ENCODE assay signal across 8 cellular contexts in genomic region chr16:10981697-10982216, GRCh38. TPM values are rescaled to one million over a fixed set of nuclear protein-coding genes. Genes with fewer than 3 reads are reported as not detected.
DNase-seq lines count a peak whose midpoint lies in the region; ATAC-seq and TF ChIP-seq lines count a peak whose summit lies in the region.

No MANE protein-coding gene starts in this region.

- H3K27ac Mint-ChIP-seq in activated CD8-positive, alpha-beta memory T cell treated with anti-CD3 and anti-CD28 coated beads, Interleukin-2, amount 10 ng/mL, durations not matched to agents 7 days and 5 days: peak overlapping the region; percentile 81
- H3K27ac Mint-ChIP-seq in activated CD4-positive, alpha-beta memory T cell treated with anti-CD3 and anti-CD28 coated beads for 36 hours: peak overlapping the region; percentile 87
- no peak overlapping the region for H3K27ac Mint-ChIP-seq in CD14-positive monocyte

- peaks cover 2% of the 10 kb centered on the region for H3K4me1 ChIP-seq in mucosa of descending colon (ENCODE audit: low read depth)

- intact Hi-C loops in activated CD4-positive, alpha-beta memory T cell treated with anti-CD3 and anti-CD28 coated beads for 36 hours (cut with micrococcal nuclease): no loop called here
- intact Hi-C loops in mucosa of descending colon (cut with DNase I, micrococcal nuclease) (loop anchor here in 1 of 2 donors (10.0 kb wide), 1 partner anchor 153 kb away; no protein-coding TSS in a partner anchor), CD14-positive monocyte (cut with micrococcal nuclease) (loop anchor here in 1 of 2 donors (10.0 kb wide), 1 partner anchor 163 kb away; no protein-coding TSS in a partner anchor)

- POLR2A ChIA-PET in activated CD4-positive, alpha-beta memory T cell treated with anti-CD3 and anti-CD28 coated beads for 36 hours (lab: Charles Lee): interaction anchor here (0.9 to 4.2 kb wide), 4 partner anchors 16 to 272 kb away, joined by 3 to 31 read pairs (median 5); no protein-coding TSS in a partner anchor

- DNase-seq in activated CD8-positive, alpha-beta memory T cell treated with anti-CD3 and anti-CD28 coated beads, Interleukin-2, amount 10 ng/mL, durations not matched to agents 7 days and 5 days: peak; percentile 87
- no peak for DNase-seq in activated CD8-positive, alpha-beta memory T cell treated with anti-CD3 and anti-CD28 coated beads, Interleukin-2, amount 50 U/mL, for 4 hours
- peak; percentile 70 for DNase-seq in H7
- DNase-seq in MG63: peak; percentile 43
- DNase-seq in activated CD4-positive, alpha-beta memory T cell treated with anti-CD3 and anti-CD28 coated beads for 36 hours: peak; percentile 79
- DNase-seq in mucosa of descending colon: no peak
- no peak for DNase-seq in CD14-positive monocyte (ENCODE audit: low spot score)
- DNase-seq in NCI-H510A (lab: John Stamatoyannopoulos, UW): no peak

- ATAC-seq in activated CD8-positive, alpha-beta memory T cell treated with anti-CD3 and anti-CD28 coated beads, Interleukin-2, amount 10 ng/mL, durations not matched to agents 7 days and 5 days: peak; percentile 89
- ATAC-seq in mucosa of descending colon: peak; percentile 72

- H3K27me3 Mint-ChIP-seq in activated CD8-positive, alpha-beta memory T cell treated with anti-CD3 and anti-CD28 coated beads, Interleukin-2, amount 10 ng/mL, durations not matched to agents 7 days and 5 days: no peaks in the 10 kb centered on the region
- no peaks in the 10 kb centered on the region for H3K27me3 Mint-ChIP-seq in activated CD4-positive, alpha-beta memory T cell treated with anti-CD3 and anti-CD28 coated beads for 36 hours
- peaks cover 0 to 3% (median 0%) of the 10 kb centered on the region in 3 donors for H3K27me3 Mint-ChIP-seq in CD14-positive monocyte (ENCODE audit: low read depth in 3 of 3)

- TF ChIP-seq CTCF in mucosa of descending colon (IDR thresholded peaks at IDR 0.05) (no peak), CD14-positive monocyte (IDR thresholded peaks at IDR 0.05) (no peak)

- H3K4me3 ChIP-seq in H7 (ENCODE audit: insufficient read depth, low read depth, low read length) (no peak overlapping the region), MG63 (no peak overlapping the region), mucosa of descending colon (no peak overlapping the region)

- H3K4me1 Mint-ChIP-seq in activated CD8-positive, alpha-beta memory T cell treated with anti-CD3 and anti-CD28 coated beads, Interleukin-2, amount 10 ng/mL, durations not matched to agents 7 days and 5 days: peaks cover 85% of the 10 kb centered on the region
- peaks cover 48% of the 10 kb centered on the region for H3K4me1 Mint-ChIP-seq in activated CD4-positive, alpha-beta memory T cell treated with anti-CD3 and anti-CD28 coated beads for 36 hours (ENCODE audit: low read depth)
- H3K4me1 Mint-ChIP-seq in CD14-positive monocyte: no peaks in the 10 kb centered on the region

- peaks cover 39% of the 10 kb centered on the region for H3K36me3 Mint-ChIP-seq in activated CD8-positive, alpha-beta memory T cell treated with anti-CD3 and anti-CD28 coated beads, Interleukin-2, amount 10 ng/mL, durations not matched to agents 7 days and 5 days
- H3K36me3 Mint-ChIP-seq in activated CD4-positive, alpha-beta memory T cell treated with anti-CD3 and anti-CD28 coated beads for 36 hours: peaks cover 42% of the 10 kb centered on the region
- peaks cover 82 to 89% of the 10 kb centered on the region in 2 donors for H3K36me3 Mint-ChIP-seq in CD14-positive monocyte

- H3K27me3 ChIP-seq in H7 (ENCODE audit: control insufficient read depth, insufficient read depth, low read length) (no peaks in the 10 kb centered on the region), MG63 (no peaks in the 10 kb centered on the region)

- CTCF ChIA-PET in activated CD8-positive, alpha-beta memory T cell treated with anti-CD3 and anti-CD28 coated beads, Interleukin-2, amount 10 ng/mL, durations not matched to agents 7 days and 5 days (lab: Charles Lee): interaction anchor here (0.8 to 4.7 kb wide), 10 partner anchors 9 to 374 kb away, joined by 3 to 45 read pairs (median 12); partner anchors contain the start of gene SOCS1
- CTCF ChIA-PET in activated CD4-positive, alpha-beta memory T cell treated with anti-CD3 and anti-CD28 coated beads for 36 hours (lab: Charles Lee): interaction anchor here (1.0 to 4.6 kb wide), 7 partner anchors 9 to 275 kb away, joined by 3 to 45 read pairs (median 10); partner anchors contain the start of gene SOCS1

- no peaks in the 10 kb centered on the region; the same call in 1 of the 2 replicates for H3K36me3 ChIP-seq in H7 (replicated peaks; ENCODE audit: control insufficient read depth, insufficient read depth, low read length)
- H3K36me3 ChIP-seq in MG63: peaks cover 28% of the 10 kb centered on the region
- H3K36me3 ChIP-seq in mucosa of descending colon (ENCODE audit: low read depth): no peaks in the 10 kb centered on the region

- H3K9me3 ChIP-seq in MG63 (no peaks in the 10 kb centered on the region), mucosa of descending colon (no peaks in the 10 kb centered on the region)

- H3K9me3 Mint-ChIP-seq in activated CD8-positive, alpha-beta memory T cell treated with anti-CD3 and anti-CD28 coated beads, Interleukin-2, amount 10 ng/mL, durations not matched to agents 7 days and 5 days (ENCODE audit: low read depth): no peaks in the 10 kb centered on the region
- H3K9me3 Mint-ChIP-seq in activated CD4-positive, alpha-beta memory T cell treated with anti-CD3 and anti-CD28 coated beads for 36 hours: no peaks in the 10 kb centered on the region
- no peaks in the 10 kb centered on the region for H3K9me3 Mint-ChIP-seq in CD14-positive monocyte

- peak overlapping the region; percentile 58 for H3K4me3 Mint-ChIP-seq in activated CD8-positive, alpha-beta memory T cell treated with anti-CD3 and anti-CD28 coated beads, Interleukin-2, amount 10 ng/mL, durations not matched to agents 7 days and 5 days
- peak overlapping the region; percentile 71 for H3K4me3 Mint-ChIP-seq in activated CD4-positive, alpha-beta memory T cell treated with anti-CD3 and anti-CD28 coated beads for 36 hours
- no peak overlapping the region for H3K4me3 Mint-ChIP-seq in CD14-positive monocyte

RNA-seq across cellular contexts. Expression of gene CLEC16A, which starts 37.4 kb away (rescaled TPM):
- 10 to 100 TPM; 36.5 to 55.9 TPM for total RNA-seq in activated CD8-positive, alpha-beta memory T cell treated with anti-CD3 and anti-CD28 coated beads, Interleukin-2, amount 10 ng/mL, durations not matched to agents 7 days and 5 days
- 12.0 and 15.1 TPM in 2 replicates for total RNA-seq in H7 (2014; rRNA removed; shearing (Covaris generic))
- total RNA-seq in MG63 (2014; rRNA removed; shearing (Covaris generic); ENCODE audit: low replicate concordance): 6.2 and 11.5 TPM in 2 replicates
- total RNA-seq in activated CD4-positive, alpha-beta memory T cell treated with anti-CD3 and anti-CD28 coated beads for 36 hours: 10 to 100 TPM; 25.5 to 26.7 TPM
- total RNA-seq in mucosa of descending colon: 10 to 100 TPM; 30.3 to 38.1 (median 37.1) TPM
- 1 to 10 TPM; 3.4 to 5.8 TPM for polyA plus RNA-seq in CD14-positive monocyte

RNA-seq across cellular contexts. Expression of gene DEXI, which starts 39.5 kb away (rescaled TPM):
- total RNA-seq in activated CD8-positive, alpha-beta memory T cell treated with anti-CD3 and anti-CD28 coated beads, Interleukin-2, amount 10 ng/mL, durations not matched to agents 7 days and 5 days: 10 to 100 TPM; 23.3 to 30.8 TPM
- total RNA-seq in H7 (2014; rRNA removed; shearing (Covaris generic)): 55.9 and 63.1 TPM in 2 replicates
- 64.1 and 87.2 TPM in 2 replicates for total RNA-seq in MG63 (2014; rRNA removed; shearing (Covaris generic); ENCODE audit: low replicate concordance)
- 10 to 100 TPM; 35.1 to 38.2 TPM for total RNA-seq in activated CD4-positive, alpha-beta memory T cell treated with anti-CD3 and anti-CD28 coated beads for 36 hours
- 10 to 100 TPM; 18.0 to 44.8 (median 26.6) TPM for total RNA-seq in mucosa of descending colon
- polyA plus RNA-seq in CD14-positive monocyte: 10 to 100 TPM in 1 of 2 donors, 1 to 10 TPM in 1; 6.8 to 10.8 TPM

Comparison
In these comparisons a context has a peak if more than half of its experiments do, and no peak if none do; other contexts are left out.
1. DNase-seq: peak in activated CD8-positive, alpha-beta memory T cell treated with anti-CD3 and anti-CD28 coated beads, Interleukin-2, amount 10 ng/mL, durations not matched to agents 7 days and 5 days (single experiment), H7 (single experiment), MG63 (single experiment) and activated CD4-positive, alpha-beta memory T cell treated with anti-CD3 and anti-CD28 coated beads for 36 hours (single experiment); none in activated CD8-positive, alpha-beta memory T cell treated with anti-CD3 and anti-CD28 coated beads, Interleukin-2, amount 50 U/mL, for 4 hours (single experiment), mucosa of descending colon (0 of 3), CD14-positive monocyte (single experiment) and NCI-H510A (single experiment).
2. H3K27ac Mint-ChIP-seq: peak in activated CD8-positive, alpha-beta memory T cell treated with anti-CD3 and anti-CD28 coated beads, Interleukin-2, amount 10 ng/mL, durations not matched to agents 7 days and 5 days (single experiment) and activated CD4-positive, alpha-beta memory T cell treated with anti-CD3 and anti-CD28 coated beads for 36 hours (single experiment); none in CD14-positive monocyte (0 of 7).
3. H3K4me3 Mint-ChIP-seq: peak in activated CD8-positive, alpha-beta memory T cell treated with anti-CD3 and anti-CD28 coated beads, Interleukin-2, amount 10 ng/mL, durations not matched to agents 7 days and 5 days (single experiment) and activated CD4-positive, alpha-beta memory T cell treated with anti-CD3 and anti-CD28 coated beads for 36 hours (single experiment); none in CD14-positive monocyte (0 of 2).